28 cellular contexts compared by ENCODE assay signal in the genomic region with DNA sequence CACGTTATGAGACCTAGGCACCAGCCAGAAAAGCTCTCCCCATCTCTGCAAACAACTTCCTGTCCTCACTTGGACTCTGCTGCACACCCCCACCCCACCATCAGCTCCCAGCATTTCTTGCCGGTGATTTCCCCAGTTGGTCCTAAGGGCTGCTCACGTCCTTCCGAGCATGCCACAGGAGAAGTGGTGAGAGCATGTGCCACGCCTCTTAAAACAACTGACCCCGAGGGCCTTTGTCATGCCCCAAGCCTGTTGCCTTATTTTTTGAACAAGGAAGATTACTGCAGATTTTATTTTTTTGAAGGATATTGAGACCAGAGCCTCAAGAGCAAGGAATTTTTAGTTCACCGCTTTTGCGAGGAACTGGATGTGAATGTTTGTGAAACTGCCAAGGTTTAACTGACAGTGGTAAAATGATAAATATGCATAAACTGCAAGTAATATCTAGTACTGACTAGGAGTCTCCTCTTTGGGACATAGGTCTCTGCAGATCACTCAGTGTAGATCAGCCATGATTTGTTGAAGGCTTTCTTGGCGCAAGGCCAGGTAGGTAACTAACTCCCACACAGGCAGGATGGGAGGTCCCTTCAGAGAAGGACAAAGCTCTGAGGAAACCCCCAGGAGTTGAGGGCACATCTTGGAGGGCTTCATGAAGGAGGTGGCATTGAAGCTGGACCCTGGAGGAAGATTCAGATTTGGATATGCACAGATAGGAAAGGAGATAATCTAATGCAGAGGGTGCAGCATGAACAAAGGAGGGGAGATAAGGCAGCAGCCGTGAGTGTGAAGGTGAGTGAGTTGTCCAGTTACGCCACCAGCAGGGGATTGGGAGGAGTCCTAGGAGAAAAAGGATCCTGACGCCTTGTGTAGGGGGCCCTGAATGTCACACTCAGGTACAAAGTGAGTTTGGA. TPM values are rescaled to one million over a fixed set of nuclear protein-coding genes. Genes with fewer than 3 reads are reported as not detected.
DNase-seq lines count a peak whose midpoint lies in the region; TF ChIP-seq lines count a peak whose summit lies in the region.
"Had no signal": no experiment of that assay in that cellular context is flagged by ENCODE, and none has a peak within 500 bp of the region (broad histone marks: within the 10 kb centered on the region; RNA-seq: fewer than 3 reads in every experiment).

No MANE protein-coding gene starts in this region.

- peak overlapping the region; percentile 12 for H3K9ac ChIP-seq in HUES6 (ENCODE audit: low read length)

- peak overlapping the region; percentile 16 for H3K4me3 Mint-ChIP-seq in neural crest cell
- H3K4me3 Mint-ChIP-seq: activated T-cell treated with anti-CD3 and anti-CD28 coated beads, Interleukin-2, amount 50 U/mL, for 24 hours; CD8-positive, alpha-beta memory T cell had no signal

- no peak overlapping the region for H3K4me3 ChIP-seq in HUES6 (ENCODE audit: low read depth, low read length)
- no peak overlapping the region for H3K4me3 ChIP-seq in WERI-Rb-1 (ENCODE audit: low read depth, low read length)
- H3K4me3 ChIP-seq: heart left ventricle, left lung, skin epidermis had no signal

- H3K27ac ChIP-seq in HUES6 (ENCODE audit: low read depth, low read length) (no peak overlapping the region), WERI-Rb-1 (no peak overlapping the region; the same call in 1 of the 2 replicates)
- H3K27ac ChIP-seq: brain microvascular endothelial cell, heart left ventricle, left lung, skin epidermis had no signal

- no peaks in the 10 kb centered on the region for H3K9me3 Mint-ChIP-seq in neural crest cell
- H3K9me3 Mint-ChIP-seq: activated T-cell treated with anti-CD3 and anti-CD28 coated beads, Interleukin-2, amount 50 U/mL, for 24 hours; CD8-positive, alpha-beta memory T cell had no signal

- peak; percentile 18 for DNase-seq in NCI-H1436 (lab: John Stamatoyannopoulos, UW)
- no peak for DNase-seq in NCI-H1436 treated with DMSO at 0.1 percent for 48 hours (lab: John Stamatoyannopoulos, UW)
- peak; percentile 44 for DNase-seq in WERI-Rb-1
- no peak for DNase-seq in neural crest cell (ENCODE audit: low read depth, low spot score)
- DNase-seq in inferior parietal cortex (ENCODE audit: extremely low spot score) = no peak
- DNase-seq in stimulated activated CD4-positive, alpha-beta T cell treated with anti-CD3 and anti-CD28 coated beads, Interleukin-2, amount 100 ng/mL, for 24 hours = no peak
- DNase-seq in GM19238 (ENCODE audit: insufficient read length, low spot score) = no peak
- DNase-seq: activated CD4-positive, alpha-beta T cell treated with anti-CD3 and anti-CD28 coated beads for 4 hours; activated T-cell treated with anti-CD3 and anti-CD28 coated beads, Interleukin-2, amount 50 U/mL, for 24 hours; AML-193; brain microvascular endothelial cell; CD8-positive, alpha-beta memory T cell; effector CD8-positive, alpha-beta T cell; erythroblast; heart left ventricle; IMR-90; left lung; naive B cell; NCI-H1694; NCI-H226; NK-92 treated with Interleukin-12 subunit alpha and Interleukin-12 subunit beta, amount 100 ng/mL, for 24 hours; SIG-M5; stimulated activated CD4-positive, alpha-beta T cell treated with anti-CD3 and anti-CD28 coated beads, Interleukin-1b, Interleukin-23, amount 100 ng/mL, for 48 hours; T-helper 1 cell had no signal

- peaks cover 31% of the 10 kb centered on the region for H3K4me1 ChIP-seq in HUES6 (ENCODE audit: control insufficient read depth, insufficient read depth, low read length)

- H3K36me3 Mint-ChIP-seq in neural crest cell (ENCODE audit: low read depth) = no peaks in the 10 kb centered on the region
- H3K36me3 Mint-ChIP-seq: CD8-positive, alpha-beta memory T cell; naive B cell had no signal

- H3K9me3 ChIP-seq in HUES6 (ENCODE audit: control insufficient read depth, insufficient read depth, low read depth, low read length) (no peaks in the 10 kb centered on the region), WERI-Rb-1 (ENCODE audit: severe bottlenecking) (no peaks in the 10 kb centered on the region)
- H3K9me3 ChIP-seq: heart left ventricle, left lung had no signal

- H3K36me3 ChIP-seq in HUES6 (ENCODE audit: control insufficient read depth, insufficient read depth, low read length) (no peaks in the 10 kb centered on the region), WERI-Rb-1 (no peaks in the 10 kb centered on the region)
- H3K36me3 ChIP-seq: brain microvascular endothelial cell, heart left ventricle, left lung had no signal

- TF ChIP-seq CTCF in WERI-Rb-1 (IDR thresholded peaks at IDR 0.05; ENCODE audit: low read depth, low read length) (peak; percentile 48), neural crest cell (conservative IDR thresholded peaks at IDR 0.05) (no peak)

- peaks cover 59% of the 10 kb centered on the region for H3K27me3 ChIP-seq in HUES6 (ENCODE audit: control insufficient read depth, insufficient read depth, low read length)
- H3K27me3 ChIP-seq in WERI-Rb-1 (ENCODE audit: insufficient read depth, low read depth, severe bottlenecking) = no peaks in the 10 kb centered on the region

- peaks cover 38% of the 10 kb centered on the region for H3K4me1 Mint-ChIP-seq in neural crest cell

- no peak overlapping the region for H3K27ac Mint-ChIP-seq in neural crest cell (ENCODE audit: unreplicated experiment)
- H3K27ac Mint-ChIP-seq: activated T-cell treated with anti-CD3 and anti-CD28 coated beads, Interleukin-2, amount 50 U/mL, for 24 hours; CD8-positive, alpha-beta memory T cell had no signal

- H3K27me3 Mint-ChIP-seq in neural crest cell (ENCODE audit: low read depth) = no peaks in the 10 kb centered on the region

RNA-seq across cellular contexts. Expression of gene TMEM132E, which starts 44.7 kb away (rescaled TPM):
- total RNA-seq in neural crest cell = 3.3 and 3.6 TPM in 2 replicates
- total RNA-seq: CD8-positive, alpha-beta memory T cell; fibroblast of villous mesenchyme; IMR-90; osteoblast had no signal

Comparison
In these comparisons a context has a peak if more than half of its experiments do, and no peak if none do; other contexts are left out.
1. DNase-seq: peak in NCI-H1436 (single experiment) and WERI-Rb-1 (single experiment); none in NCI-H1436 treated with DMSO at 0.1 percent for 48 hours (single experiment), neural crest cell (single experiment), inferior parietal cortex (single experiment), stimulated activated CD4-positive, alpha-beta T cell treated with anti-CD3 and anti-CD28 coated beads, Interleukin-2, amount 100 ng/mL, for 24 hours (0 of 2) and GM19238 (single experiment).